8 cellular contexts compared by ENCODE assay signal in genomic region chr1:31295874-31296485, GRCh38. TPM values are rescaled to one million over a fixed set of nuclear protein-coding genes. Genes with fewer than 3 reads are reported as not detected.
A peak's percentile ranks its signal among the peaks of the same experiment; 100 is the strongest.
DNase-seq lines count a peak whose midpoint lies in the region; ATAC-seq and TF ChIP-seq lines count a peak whose summit lies in the region.

No MANE protein-coding gene starts in this region.

- TF ChIP-seq CTCF in GM12875 (IDR thresholded peaks at IDR 0.05; ENCODE audit: borderline replicate concordance, insufficient read depth, low read depth, low read length) (no peak), RWPE1 (conservative IDR thresholded peaks at IDR 0.05; ENCODE audit: low read depth) (no peak), foreskin keratinocyte (conservative IDR thresholded peaks at IDR 0.05) (no peak)

- no peaks in the 10 kb centered on the region for H3K27me3 Mint-ChIP-seq in activated T-cell treated with anti-CD3 and anti-CD28 coated beads, Interleukin-2, amount 50 U/mL, for 24 hours

- H3K27ac ChIP-seq in RWPE1 (peak overlapping the region; percentile 81), foreskin keratinocyte (peak overlapping the region; percentile 59)

- H3K9me3 Mint-ChIP-seq in activated T-cell treated with anti-CD3 and anti-CD28 coated beads, Interleukin-2, amount 50 U/mL, for 24 hours: no peaks in the 10 kb centered on the region

- H3K27ac Mint-ChIP-seq in activated T-cell treated with anti-CD3 and anti-CD28 coated beads, Interleukin-2, amount 50 U/mL, for 24 hours: no peak overlapping the region

- peaks cover 41% of the 10 kb centered on the region for H3K4me1 Mint-ChIP-seq in activated T-cell treated with anti-CD3 and anti-CD28 coated beads, Interleukin-2, amount 50 U/mL, for 24 hours (ENCODE audit: low read depth)

- H3K4me3 Mint-ChIP-seq in activated T-cell treated with anti-CD3 and anti-CD28 coated beads, Interleukin-2, amount 50 U/mL, for 24 hours: no peak overlapping the region

- H3K36me3 Mint-ChIP-seq in activated T-cell treated with anti-CD3 and anti-CD28 coated beads, Interleukin-2, amount 50 U/mL, for 24 hours (ENCODE audit: low read depth): peaks cover 45% of the 10 kb centered on the region

- ATAC-seq in foreskin keratinocyte (no peak), HG02678 (IDR thresholded peaks at IDR 0.05; ENCODE audit: unreplicated experiment) (no peak), GM19397 (IDR thresholded peaks at IDR 0.05; ENCODE audit: unreplicated experiment) (no peak)

- H3K27me3 ChIP-seq in foreskin keratinocyte: no peaks in the 10 kb centered on the region

- H3K4me3 ChIP-seq in GM12875 (ENCODE audit: low read depth, low read length): peak overlapping the region; percentile 98
- H3K4me3 ChIP-seq in skeletal muscle cell (ENCODE audit: low read depth, low read length): peak overlapping the region; percentile 100

- POLR2A ChIA-PET in RWPE1 (lab: Yijun Ruan, JAX; ENCODE audit: low non-redundant PET): no interaction called here

- CTCF ChIA-PET in RWPE1 (lab: Yijun Ruan, JAX): interaction anchor here (1.0 kb wide), 1 partner anchor 126 kb away, joined by 4 read pairs; no protein-coding TSS in a partner anchor

- DNase-seq in RWPE1 (ENCODE audit: low spot score) (no peak), foreskin keratinocyte (peak in 1 of 2 donors; percentile 0), skeletal muscle cell (ENCODE audit: low read depth) (no peak), kidney tubule cell (ENCODE audit: low spot score) (no peak)
- no peak for DNase-seq in activated T-cell treated with anti-CD3 and anti-CD28 coated beads, Interleukin-2, amount 50 U/mL, for 24 hours

- no peaks in the 10 kb centered on the region for H3K4me1 ChIP-seq in foreskin keratinocyte

RNA-seq across cellular contexts. Expression of gene SNRNP40, which starts 0.6 kb away (rescaled TPM):
- 74.3 and 89.2 TPM in 2 replicates for total RNA-seq in foreskin keratinocyte
- polyA plus RNA-seq in foreskin keratinocyte: 54.3 and 63.6 TPM in 2 replicates

RNA-seq across cellular contexts. Expression of gene ZCCHC17, which starts 0.9 kb away (rescaled TPM):
- 47.8 and 47.9 TPM in 2 replicates for total RNA-seq in foreskin keratinocyte
- polyA plus RNA-seq in foreskin keratinocyte: 44.9 and 47.5 TPM in 2 replicates

RNA-seq across cellular contexts. Expression of gene NKAIN1, which starts 56.3 kb away (rescaled TPM):
- not detected in 2 replicates for total RNA-seq in foreskin keratinocyte
- polyA plus RNA-seq in foreskin keratinocyte: not detected in 2 replicates
